In genomic region chr11:2521681-2522630, GRCh38 we compare ENCODE assay signal across 15 cellular contexts.
DNase-seq lines count a peak whose midpoint lies in the region; ATAC-seq and TF ChIP-seq lines count a peak whose summit lies in the region.
"Had no signal": no experiment of that assay in that cellular context is flagged by ENCODE, and none has a peak within 500 bp of the region (broad histone marks: within the 10 kb centered on the region; RNA-seq: fewer than 3 reads in every experiment).

No MANE protein-coding gene starts in this region.

- no peak overlapping the region for H3K4me3 Mint-ChIP-seq in chondrocyte (ENCODE audit: unreplicated experiment)
- H3K4me3 Mint-ChIP-seq: activated T-helper 1 cell treated with anti-CD3 and anti-CD28 coated beads, Interleukin-12 subunit alpha, Interleukin-12 subunit beta, Interleukin-2, Interleukin-4 antibody, amounts not matched to agents 30 ng/mL and 10 ng/mL and 1 ng/mL, durations not matched to agents 14 hours and 24 hours and 36 hours; central memory CD8-positive, alpha-beta T cell; GM23338 had no signal

- DNase-seq in activated gamma-delta T cell treated with Interleukin-2 at 50 U/mL for 16 hours (peak; percentile 3), activated gamma-delta T cell (lab: John Stamatoyannopoulos, UW) (no peak), chondrocyte (ENCODE audit: low spot score) (peak; percentile 72), mucosa of gallbladder (ENCODE audit: low spot score) (peak; percentile 9), ureter (ENCODE audit: low spot score) (peak; percentile 40), DMS79 treated with DMSO at 0.1 percent for 48 hours (lab: John Stamatoyannopoulos, UW) (no peak), NCI-H1048 (lab: John Stamatoyannopoulos, UW) (no peak)
- DNase-seq: ACHN, IMR-90, NCI-H1436, NCI-H524 treated with DMSO at 0.1 percent for 48 hours had no signal

- no peak for TF ChIP-seq CTCF in chondrocyte (IDR thresholded peaks at IDR 0.05)

- H3K4me1 Mint-ChIP-seq in chondrocyte (ENCODE audit: low read depth), result no peaks in the 10 kb centered on the region
- H3K4me1 Mint-ChIP-seq: GM23338 had no signal

- peaks cover 32% of the 10 kb centered on the region for H3K27me3 Mint-ChIP-seq in chondrocyte (ENCODE audit: low read depth)

- no peak overlapping the region for H3K27ac Mint-ChIP-seq in chondrocyte (ENCODE audit: unreplicated experiment)
- H3K27ac Mint-ChIP-seq: activated T-helper 1 cell treated with anti-CD3 and anti-CD28 coated beads, Interleukin-12 subunit alpha, Interleukin-12 subunit beta, Interleukin-2, Interleukin-4 antibody, amounts not matched to agents 30 ng/mL and 10 ng/mL and 1 ng/mL, durations not matched to agents 14 hours and 24 hours and 36 hours; GM23338 had no signal

- no peaks in the 10 kb centered on the region for H3K36me3 Mint-ChIP-seq in chondrocyte (ENCODE audit: low read depth)

- ATAC-seq in HG03342 (IDR thresholded peaks at IDR 0.05; ENCODE audit: unreplicated experiment), result no peak
- ATAC-seq: GM23338 had no signal

- no peaks in the 10 kb centered on the region for H3K9me3 Mint-ChIP-seq in chondrocyte (ENCODE audit: low read depth)
- H3K9me3 Mint-ChIP-seq: activated T-helper 1 cell treated with anti-CD3 and anti-CD28 coated beads, Interleukin-12 subunit alpha, Interleukin-12 subunit beta, Interleukin-2, Interleukin-4 antibody, amounts not matched to agents 30 ng/mL and 10 ng/mL and 1 ng/mL, durations not matched to agents 14 hours and 24 hours and 36 hours; central memory CD8-positive, alpha-beta T cell; GM23338 had no signal

Comparison
In these comparisons a context has a peak if more than half of its experiments do, and no peak if none do; other contexts are left out.
1. DNase-seq: peak in activated gamma-delta T cell treated with Interleukin-2 at 50 U/mL for 16 hours (single experiment), chondrocyte (single experiment), mucosa of gallbladder (single experiment) and ureter (single experiment); none in activated gamma-delta T cell (single experiment), DMS79 treated with DMSO at 0.1 percent for 48 hours (single experiment) and NCI-H1048 (single experiment).